ENCODE assay signal across 8 cellular contexts in genomic region chr14:58298477-58298879, GRCh38. TPM values are rescaled to one million over a fixed set of nuclear protein-coding genes. Genes with fewer than 3 reads are reported as not detected.
A peak's percentile ranks its signal among the peaks of the same experiment; 100 is the strongest.
DNase-seq lines count a peak whose midpoint lies in the region; ATAC-seq, FAIRE-seq and TF ChIP-seq lines count a peak whose summit lies in the region.

ARID4A (plus strand) TSS chr14:58298555; CDS start chr14:58299855, 1,300 bp downstream.

- DNase-seq in H7, result no peak
- DNase-seq in activated CD4-positive, alpha-beta T cell treated with anti-CD3 and anti-CD28 coated beads, Interleukin-2, amount 50 U/mL, for 1 hour, result peak; percentile 74
- peak in 1 of 2 experiments; percentile 81 for DNase-seq in H1 (ENCODE audit: low read depth in 1 of 2, low spot score in 2 of 2)
- no peak for DNase-seq in naive B cell
- DNase-seq in NCI-H1092 treated with DMSO at 0.1 percent for 48 hours (lab: John Stamatoyannopoulos, UW), result no peak

- peak within 1 kb of the TSS; percentile 86; the same call in 1 of the 2 replicates for H2AFZ ChIP-seq in H1 (ENCODE audit: low read length)

- peak within 1 kb of the TSS in 5 of 8 donors; percentile 92 to 97 (median 96) for H3K4me3 Mint-ChIP-seq in naive B cell

- H3K27ac ChIP-seq in H1 (ENCODE audit: low read depth, low read length) (peak within 1 kb of the TSS; percentile 98), subcutaneous abdominal adipose tissue (ENCODE audit: low read depth, low read length) (peak within 1 kb of the TSS; percentile 95)

- POLR2A ChIA-PET in H1 (lab: Charles Lee; ENCODE audit: partially characterized antibody), result interaction anchor here (0.6 to 3.2 kb wide), 34 partner anchors 9 to 1029 kb away, joined by 3 to 34 read pairs (median 4); partner anchors contain the start of genes ACTR10, ARMH4, KIAA0586 and PSMA3

- peak within 1 kb of the TSS; percentile 86 to 100 (median 99) for H3K9ac ChIP-seq in H1 (replicated peaks in 1 of 4; ENCODE audit: extremely low read depth in 1 of 4, low read depth in 3 of 4, low read length in 3 of 4)
- peak within 1 kb of the TSS; percentile 89 to 98 (median 92) for H3K9ac ChIP-seq in subcutaneous abdominal adipose tissue (ENCODE audit: low read length in 5 of 5)

- peaks cover 4% of the 10 kb centered on the region for H3K36me3 ChIP-seq in H7 (replicated peaks; ENCODE audit: control insufficient read depth, insufficient read depth, low read length)
- peaks cover 2 to 28% (median 11%) of the 10 kb centered on the region in 4 experiments; a peak in 7 of 8 replicates for H3K36me3 ChIP-seq in H1 (ENCODE audit: control insufficient read depth in 2 of 4, insufficient read depth in 4 of 4, low read length in 3 of 4)
- peaks cover 3 to 30% (median 21%) of the 10 kb centered on the region in 5 donors for H3K36me3 ChIP-seq in subcutaneous abdominal adipose tissue (ENCODE audit: control insufficient read depth in 5 of 5, insufficient read depth in 5 of 5, low read length in 5 of 5)

- H3K4me1 Mint-ChIP-seq in naive B cell, result peaks cover 20 to 49% (median 21%) of the 10 kb centered on the region in 3 donors

- H4K20me1 ChIP-seq in H1 (replicated peaks in 1 of 2; ENCODE audit: control insufficient read depth in 1 of 2, insufficient read depth in 2 of 2, low read length in 2 of 2), result peaks cover 2 to 4% of the 10 kb centered on the region in 2 experiments

- H4K8ac ChIP-seq in H1 (ENCODE audit: extremely low read depth, insufficient read depth, low read length), result peak within 1 kb of the TSS; percentile 100; the same call in 1 of the 2 replicates

- peak within 1 kb of the TSS; percentile 100 for H2BK5ac ChIP-seq in H1 (ENCODE audit: low read depth, low read length)

- no peak within 1 kb of the TSS for H2AK5ac ChIP-seq in H1 (ENCODE audit: low read depth, low read length)

- H2BK15ac ChIP-seq in H1 (ENCODE audit: low read length), result peak within 1 kb of the TSS; percentile 98; the same call in 1 of the 2 replicates

- no peak for TF ChIP-seq EP300 in H1 (IDR thresholded peaks at IDR 0.05; ENCODE audit: borderline replicate concordance in 1 of 2, low read depth in 2 of 2, low read length in 2 of 2)

- H4K91ac ChIP-seq in H1 (replicated peaks; ENCODE audit: insufficient read length, low read length), result peak within 1 kb of the TSS; percentile 97

- H2BK120ac ChIP-seq in H1 (replicated peaks; ENCODE audit: low read depth, low read length), result no peak within 1 kb of the TSS

- no peaks in the 10 kb centered on the region for H3K9me3 ChIP-seq in H1 (ENCODE audit: insufficient read depth in 2 of 2, low read depth in 1 of 2, low read length in 1 of 2)
- no peaks in the 10 kb centered on the region for H3K9me3 ChIP-seq in subcutaneous abdominal adipose tissue (ENCODE audit: control insufficient read depth in 5 of 5, low read length in 5 of 5)

- H3K79me2 ChIP-seq in H1 (ENCODE audit: control insufficient read depth in 1 of 2, insufficient read depth in 2 of 2, low read length in 2 of 2), result peaks cover 23 to 66% of the 10 kb centered on the region in 2 experiments

- H3K18ac ChIP-seq in H1 (ENCODE audit: extremely low read depth, low read length), result peak within 1 kb of the TSS; percentile 98

- no peak for FAIRE-seq in H1 (lab: Jason Lieb, UNC)

- no peak within 1 kb of the TSS for H3K14ac ChIP-seq in H1 (ENCODE audit: insufficient read length)

- peak within 1 kb of the TSS; percentile 80 for H3K56ac ChIP-seq in H1 (replicated peaks; ENCODE audit: insufficient read length, low read depth, low read length)

- no peaks in the 10 kb centered on the region for H3K27me3 Mint-ChIP-seq in naive B cell

- peaks cover 3% of the 10 kb centered on the region; the same call in 1 of the 2 replicates for H3K79me1 ChIP-seq in H1 (ENCODE audit: low read depth, low read length)

- H3K4me1 ChIP-seq in H1 (replicated peaks in 1 of 4; ENCODE audit: control insufficient read depth in 3 of 4, insufficient read depth in 4 of 4, low read length in 3 of 4) (peaks cover 0 to 3% (median 0%) of the 10 kb centered on the region in 4 experiments; a peak in 2 of 7 replicates), subcutaneous abdominal adipose tissue (ENCODE audit: control insufficient read depth in 5 of 5, insufficient read depth in 5 of 5, low read length in 5 of 5) (peaks cover 4 to 41% (median 34%) of the 10 kb centered on the region in 5 donors)

- H3K36me3 Mint-ChIP-seq in naive B cell, result no peaks in the 10 kb centered on the region

- CTCF ChIA-PET in H1 (lab: Charles Lee; ENCODE audit: partially characterized antibody), result interaction anchor here (1.1 kb wide), 1 partner anchor 1187 kb away, joined by 3 read pairs; no protein-coding TSS in a partner anchor

- peak within 1 kb of the TSS; percentile 87 to 96 for H3K4me2 ChIP-seq in H1 (ENCODE audit: insufficient read depth in 1 of 2, low read depth in 2 of 2, low read length in 2 of 2)

- 0 out of 2 replicates have a peak within 1 kb of the TSS, but pooled peaks have one; percentile 94 for H2BK20ac ChIP-seq in H1 (ENCODE audit: low read length)

- TF ChIP-seq POLR2A in H1 (IDR thresholded peaks at IDR 0.05; ENCODE audit: control extremely low read depth in 1 of 2, low read depth in 2 of 2, low read length in 2 of 2), result no peak

- peak within 1 kb of the TSS in 1 of 6 donors; percentile 81 for H3K27ac Mint-ChIP-seq in naive B cell

- no peak within 1 kb of the TSS for H3K23ac ChIP-seq in H1 (ENCODE audit: insufficient read length)

- no peak for TF ChIP-seq RAD21 in H1 (IDR thresholded peaks at IDR 0.05 in 1 of 2, conservative IDR thresholded peaks at IDR 0.05 in 1 of 2; ENCODE audit: low read depth in 2 of 2, low read length in 2 of 2)

- H2BK12ac ChIP-seq in H1 (ENCODE audit: low read depth, low read length), result peak within 1 kb of the TSS; percentile 100

- no peak for TF ChIP-seq CTCF in H1 (IDR thresholded peaks at IDR 0.05; ENCODE audit: control extremely low read depth in 1 of 3, insufficient read depth in 1 of 3, low read depth in 1 of 3, low read length in 3 of 3)

- H3K4ac ChIP-seq in H1 (replicated peaks; ENCODE audit: insufficient read length, low read depth, low read length), result no peak within 1 kb of the TSS

- peaks cover 5% of the 10 kb centered on the region for H3K23me2 ChIP-seq in H1 (ENCODE audit: low read depth, low read length)

- H3K9me3 Mint-ChIP-seq in naive B cell, result no peaks in the 10 kb centered on the region

- H3K27me3 ChIP-seq in H7 (ENCODE audit: control insufficient read depth, insufficient read depth, low read length), result no peaks in the 10 kb centered on the region
- no peaks in the 10 kb centered on the region for H3K27me3 ChIP-seq in H1 (replicated peaks in 1 of 4; ENCODE audit: control insufficient read depth in 3 of 4, extremely low read depth in 1 of 4, insufficient read depth in 3 of 4, low read length in 3 of 4)
- H3K27me3 ChIP-seq in subcutaneous abdominal adipose tissue (ENCODE audit: control insufficient read depth in 5 of 5, insufficient read depth in 4 of 5, low read length in 5 of 5), result peaks cover 0 to 2% (median 0%) of the 10 kb centered on the region in 5 donors

- no peak for ATAC-seq in naive B cell (ENCODE audit: low read depth in 2 of 2)
- ATAC-seq in HG02970 (IDR thresholded peaks at IDR 0.05; ENCODE audit: low FRiP score, unreplicated experiment), result no peak
- no peak for ATAC-seq in HG03196 (IDR thresholded peaks at IDR 0.05; ENCODE audit: unreplicated experiment)

- H3K4me3 ChIP-seq in H7 (ENCODE audit: insufficient read depth, low read depth, low read length) (peak within 1 kb of the TSS; percentile 92), H1 (ENCODE audit: extremely low read depth in 1 of 4, insufficient read depth in 2 of 4, low read depth in 3 of 4, low read length in 4 of 4) (peak within 1 kb of the TSS; percentile 81 to 99 (median 92)), subcutaneous abdominal adipose tissue (ENCODE audit: low read depth in 1 of 5, low read length in 5 of 5) (peak within 1 kb of the TSS; percentile 87 to 99 (median 98))

- peak within 1 kb of the TSS; percentile 100 for H4K5ac ChIP-seq in H1 (ENCODE audit: insufficient read length, low read depth, low read length)

- WGBS in H1 (ENCODE audit: extremely low coverage in 1 of 2, insufficient coverage in 1 of 2, insufficient read length in 1 of 2, insufficient replicate concordance in 2 of 2, low coverage in 1 of 2, low lambda C conversion rate in 2 of 2, missing lambda C conversion rate in 1 of 2), 2 experiments, result 1% methylated on average over 25 of the region's 25 CpGs; no CpG with 5 or more reads in 1 of the 2 experiments

TF ChIP-seq in H1, 55 proteins besides CTCF, POLR2A, EP300 and RAD21 (continues in another document):
- TF ChIP-seq SRF (IDR thresholded peaks at IDR 0.05; ENCODE audit: low read depth, low read length) (no peak), TEAD4 (IDR thresholded peaks at IDR 0.05; ENCODE audit: low read depth, low read length) (no peak), ZNF274 (IDR thresholded peaks at IDR 0.05; ENCODE audit: borderline replicate concordance, extremely low read depth, low read length) (no peak), TAF1 (IDR thresholded peaks at IDR 0.05; ENCODE audit: low read depth, low read length) (no peak; the same call in 1 of the 2 replicates), SUZ12 (IDR thresholded peaks at IDR 0.05; ENCODE audit: low read length) (no peak), BCL11A (IDR thresholded peaks at IDR 0.05; ENCODE audit: low read depth in 2 of 2, low read length in 2 of 2) (no peak)

RNA-seq across cellular contexts. Expression of gene ARID4A, which starts in this region (rescaled TPM):
- 3.5 and 5.9 TPM in 2 replicates for total RNA-seq in H7 (2014; rRNA removed; shearing (Covaris generic))
- 12.6 and 14.6 TPM in 2 replicates for total RNA-seq in H1 (2021; fragmentation: NEBNext Ultra II Directional; extraction: Animal tissue kit (Norgen Biotek cat#: 25700))
- polyA plus RNA-seq in H1 (2011; rRNA removed), result 1.9 and 2.1 TPM in 2 replicates
- polyA plus RNA-seq in H1 (2011; cell fraction: cytosol; rRNA removed), result 3.2 TPM
- 10.2 TPM for polyA plus RNA-seq in H1 (2011; cell fraction: nucleus; rRNA removed)
- 4.5 to 13.8 TPM (median 7.1 TPM) in 4 replicates for polyA plus RNA-seq in H1 (2012, experiment 1 of 2)
- 1.8 TPM for polyA plus RNA-seq in H1 (2012, experiment 2 of 2)
- polyA plus RNA-seq in H1 (2013, experiment 1 of 2), result 16.6 TPM
- polyA plus RNA-seq in H1 (2013, experiment 2 of 2), result 15.9 TPM
- polyA minus RNA-seq in H1 (2011; rRNA and poly(A)+ RNA removed), result 4.3 and 6.2 TPM in 2 replicates
- 2.9 TPM for polyA minus RNA-seq in H1 (2011; cell fraction: cytosol; rRNA and poly(A)+ RNA removed)
- 24.6 TPM for polyA minus RNA-seq in H1 (2011; cell fraction: nucleus; rRNA and poly(A)+ RNA removed)
- polyA plus RNA-seq in naive B cell (ENCODE audit: low read depth in 6 of 6), result 10 to 100 TPM; 24.1 to 52.4 (median 32.9) TPM
